ENCODE assay signal across 2 cellular contexts in genomic region chr7:139075871-139076686, GRCh38.
A peak's percentile ranks its signal among the peaks of the same experiment; 100 is the strongest.
TF ChIP-seq lines count a peak whose summit lies in the region.

No MANE protein-coding gene starts in this region.

TF ChIP-seq in K562, 482 proteins besides CTCF, POLR2A, EP300 and RAD21:
- TF ChIP-seq ZNF717 (CRISPR knock-in tag; IDR thresholded peaks at IDR 0.05) (no peak), ZFPM2 (CRISPR knock-in tag; IDR thresholded peaks at IDR 0.05) (no peak), HDGF (IDR thresholded peaks at IDR 0.05) (no peak), CBFB (CRISPR knock-in tag; IDR thresholded peaks at IDR 0.05) (no peak), GMEB1 (CRISPR knock-in tag; IDR thresholded peaks at IDR 0.05) (no peak), LEF1 (IDR thresholded peaks at IDR 0.05) (no peak), FOXJ2 (tag; IDR thresholded peaks at IDR 0.05) (0 out of 2 replicates have a peak, but pooled peaks have one; percentile 50), ZNF408 (CRISPR knock-in tag; IDR thresholded peaks at IDR 0.05; ENCODE audit: low read depth) (no peak)

TF ChIP-seq in SK-N-SH treated with all-trans-retinoic acid at 6 μM for 48 hours, 23 proteins besides CTCF, POLR2A, EP300 and RAD21:
- TF ChIP-seq, protein P1, sequence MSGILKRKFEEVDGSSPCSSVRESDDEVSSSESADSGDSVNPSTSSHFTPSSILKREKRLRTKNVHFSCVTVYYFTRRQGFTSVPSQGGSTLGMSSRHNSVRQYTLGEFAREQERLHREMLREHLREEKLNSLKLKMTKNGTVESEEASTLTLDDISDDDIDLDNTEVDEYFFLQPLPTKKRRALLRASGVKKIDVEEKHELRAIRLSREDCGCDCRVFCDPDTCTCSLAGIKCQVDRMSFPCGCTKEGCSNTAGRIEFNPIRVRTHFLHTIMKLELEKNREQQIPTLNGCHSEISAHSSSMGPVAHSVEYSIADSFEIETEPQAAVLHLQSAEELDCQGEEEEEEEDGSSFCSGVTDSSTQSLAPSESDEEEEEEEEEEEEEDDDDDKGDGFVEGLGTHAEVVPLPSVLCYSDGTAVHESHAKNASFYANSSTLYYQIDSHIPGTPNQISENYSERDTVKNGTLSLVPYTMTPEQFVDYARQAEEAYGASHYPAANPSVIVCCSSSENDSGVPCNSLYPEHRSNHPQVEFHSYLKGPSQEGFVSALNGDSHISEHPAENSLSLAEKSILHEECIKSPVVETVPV (CRISPR knock-in tag; IDR thresholded peaks at IDR 0.05) = no peak
- TF ChIP-seq PATZ1 (CRISPR knock-in tag; IDR thresholded peaks at IDR 0.05; ENCODE audit: borderline replicate concordance) (no peak), TCF4 (CRISPR knock-in tag; IDR thresholded peaks at IDR 0.05; ENCODE audit: borderline replicate concordance) (no peak), CSDC2 (CRISPR knock-in tag; IDR thresholded peaks at IDR 0.05) (no peak), PPARA (CRISPR knock-in tag; IDR thresholded peaks at IDR 0.05; ENCODE audit: borderline replicate concordance) (no peak), ZNF565 (CRISPR knock-in tag; conservative IDR thresholded peaks at IDR 0.05; ENCODE audit: low read depth) (no peak), ZC3H10 (CRISPR knock-in tag; IDR thresholded peaks at IDR 0.05) (no peak), TOX (CRISPR knock-in tag; IDR thresholded peaks at IDR 0.05; ENCODE audit: borderline replicate concordance) (no peak), SNAI2 (CRISPR knock-in tag; IDR thresholded peaks at IDR 0.05) (no peak), ARNTL (CRISPR knock-in tag; IDR thresholded peaks at IDR 0.05; ENCODE audit: borderline replicate concordance, low read depth) (no peak), ESRRG (CRISPR knock-in tag; IDR thresholded peaks at IDR 0.05) (no peak), GLIS3 (CRISPR knock-in tag; IDR thresholded peaks at IDR 0.05) (no peak), OSR1 (CRISPR knock-in tag; IDR thresholded peaks at IDR 0.05) (no peak)
- TF ChIP-seq, protein P2, sequence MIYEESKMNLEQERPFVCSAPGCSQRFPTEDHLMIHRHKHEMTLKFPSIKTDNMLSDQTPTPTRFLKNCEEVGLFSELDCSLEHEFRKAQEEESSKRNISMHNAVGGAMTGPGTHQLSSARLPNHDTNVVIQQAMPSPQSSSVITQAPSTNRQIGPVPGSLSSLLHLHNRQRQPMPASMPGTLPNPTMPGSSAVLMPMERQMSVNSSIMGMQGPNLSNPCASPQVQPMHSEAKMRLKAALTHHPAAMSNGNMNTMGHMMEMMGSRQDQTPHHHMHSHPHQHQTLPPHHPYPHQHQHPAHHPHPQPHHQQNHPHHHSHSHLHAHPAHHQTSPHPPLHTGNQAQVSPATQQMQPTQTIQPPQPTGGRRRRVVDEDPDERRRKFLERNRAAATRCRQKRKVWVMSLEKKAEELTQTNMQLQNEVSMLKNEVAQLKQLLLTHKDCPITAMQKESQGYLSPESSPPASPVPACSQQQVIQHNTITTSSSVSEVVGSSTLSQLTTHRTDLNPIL (CRISPR knock-in tag; IDR thresholded peaks at IDR 0.05; ENCODE audit: low read depth) = no peak
- TF ChIP-seq, protein P3, sequence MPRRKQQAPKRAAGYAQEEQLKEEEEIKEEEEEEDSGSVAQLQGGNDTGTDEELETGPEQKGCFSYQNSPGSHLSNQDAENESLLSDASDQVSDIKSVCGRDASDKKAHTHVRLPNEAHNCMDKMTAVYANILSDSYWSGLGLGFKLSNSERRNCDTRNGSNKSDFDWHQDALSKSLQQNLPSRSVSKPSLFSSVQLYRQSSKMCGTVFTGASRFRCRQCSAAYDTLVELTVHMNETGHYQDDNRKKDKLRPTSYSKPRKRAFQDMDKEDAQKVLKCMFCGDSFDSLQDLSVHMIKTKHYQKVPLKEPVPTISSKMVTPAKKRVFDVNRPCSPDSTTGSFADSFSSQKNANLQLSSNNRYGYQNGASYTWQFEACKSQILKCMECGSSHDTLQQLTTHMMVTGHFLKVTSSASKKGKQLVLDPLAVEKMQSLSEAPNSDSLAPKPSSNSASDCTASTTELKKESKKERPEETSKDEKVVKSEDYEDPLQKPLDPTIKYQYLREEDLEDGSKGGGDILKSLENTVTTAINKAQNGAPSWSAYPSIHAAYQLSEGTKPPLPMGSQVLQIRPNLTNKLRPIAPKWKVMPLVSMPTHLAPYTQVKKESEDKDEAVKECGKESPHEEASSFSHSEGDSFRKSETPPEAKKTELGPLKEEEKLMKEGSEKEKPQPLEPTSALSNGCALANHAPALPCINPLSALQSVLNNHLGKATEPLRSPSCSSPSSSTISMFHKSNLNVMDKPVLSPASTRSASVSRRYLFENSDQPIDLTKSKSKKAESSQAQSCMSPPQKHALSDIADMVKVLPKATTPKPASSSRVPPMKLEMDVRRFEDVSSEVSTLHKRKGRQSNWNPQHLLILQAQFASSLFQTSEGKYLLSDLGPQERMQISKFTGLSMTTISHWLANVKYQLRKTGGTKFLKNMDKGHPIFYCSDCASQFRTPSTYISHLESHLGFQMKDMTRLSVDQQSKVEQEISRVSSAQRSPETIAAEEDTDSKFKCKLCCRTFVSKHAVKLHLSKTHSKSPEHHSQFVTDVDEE (CRISPR knock-in tag; IDR thresholded peaks at IDR 0.05) = no peak
